Comparison of ENCODE assay signal across 12 cellular contexts in the genomic region with DNA sequence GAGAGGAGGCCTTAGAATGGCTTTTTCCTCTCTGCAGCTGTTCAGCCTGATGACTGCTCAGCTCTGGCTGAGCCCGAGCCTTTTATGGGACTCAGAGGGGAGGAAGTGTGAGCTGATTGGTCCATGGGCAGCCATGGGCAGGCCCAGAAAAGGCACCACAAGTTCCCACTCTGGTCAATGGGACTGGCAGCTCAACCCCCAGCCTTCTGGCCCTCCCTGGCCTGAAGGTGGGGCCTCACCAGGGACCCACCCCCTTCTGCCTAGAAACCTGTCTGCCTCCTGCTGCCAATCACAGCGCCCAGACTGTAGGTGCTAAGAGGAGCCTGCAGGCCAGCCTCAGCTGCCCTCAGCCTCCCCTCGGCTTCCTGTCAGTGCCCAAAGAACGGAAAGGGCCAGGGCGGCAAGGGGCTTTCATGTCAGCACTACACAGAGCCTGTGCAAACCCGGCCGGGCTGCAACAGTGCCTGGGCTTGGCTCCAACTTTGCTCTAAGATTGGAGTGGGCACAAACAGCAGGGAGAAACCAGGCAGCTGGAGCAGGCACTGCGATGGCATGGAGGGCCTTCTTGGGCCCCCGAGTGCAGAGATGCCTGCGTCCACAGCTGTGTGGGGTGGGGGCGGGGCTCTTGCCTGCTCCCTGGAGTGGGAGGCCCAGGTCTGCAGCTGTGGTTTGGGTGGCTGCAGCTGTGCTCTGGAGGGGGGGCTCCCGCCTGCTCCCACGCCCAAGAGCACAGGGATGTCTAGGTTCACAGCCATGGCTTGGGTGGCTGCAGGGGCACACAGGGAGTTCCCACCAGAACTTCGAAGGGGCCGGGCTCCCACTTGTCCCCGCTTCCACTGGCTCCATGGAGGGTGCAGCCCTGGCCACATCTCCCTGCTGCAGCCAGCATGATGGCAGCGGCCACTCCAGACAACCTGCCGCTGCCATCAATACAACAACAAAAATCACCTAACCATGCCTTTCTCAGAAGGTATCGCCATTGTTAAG.
DNase-seq lines count a peak whose midpoint lies in the region; ATAC-seq, FAIRE-seq and TF ChIP-seq lines count a peak whose summit lies in the region.
"Had no signal": no experiment of that assay in that cellular context is flagged by ENCODE, and none has a peak within 500 bp of the region (broad histone marks: within the 10 kb centered on the region; RNA-seq: fewer than 3 reads in every experiment).

No MANE protein-coding gene starts in this region.

- H3K27me3 ChIP-seq in CD4-positive, alpha-beta memory T cell (ENCODE audit: insufficient read depth, low read length) = no peaks in the 10 kb centered on the region
- H3K27me3 ChIP-seq in testis = no peaks in the 10 kb centered on the region
- H3K27me3 ChIP-seq: ovary had no signal

- H3K4me1 Mint-ChIP-seq in CD4-positive, alpha-beta memory T cell = no peaks in the 10 kb centered on the region

- CTCF ChIA-PET in CD4-positive, alpha-beta memory T cell (lab: Charles Lee; ENCODE audit: partially characterized antibody) = interaction anchor here (0.6 kb wide), 1 partner anchor 496 kb away, joined by 5 read pairs; no protein-coding TSS in a partner anchor

- H3K9me3 ChIP-seq in CD4-positive, alpha-beta memory T cell (ENCODE audit: control insufficient read depth in 1 of 2, low read length in 2 of 2) = no peaks in the 10 kb centered on the region
- H3K9me3 ChIP-seq in ES-I3 (ENCODE audit: control insufficient read depth, insufficient read depth, low read length) (no peaks in the 10 kb centered on the region), testis (no peaks in the 10 kb centered on the region)
- H3K9me3 ChIP-seq: ovary had no signal

- no peak for ATAC-seq in HG03097 (IDR thresholded peaks at IDR 0.05; ENCODE audit: low FRiP score, unreplicated experiment)

- in situ Hi-C loops in SK-MEL-5 (cut with HindIII; ENCODE audit: low pct_unique_long_range_greater_than_20kb, low sequenced_read_pairs) = no loop called here

- peaks cover 0 to 2% of the 10 kb centered on the region in 2 donors for H3K27me3 Mint-ChIP-seq in CD4-positive, alpha-beta memory T cell

- TF ChIP-seq POLR2A in testis (IDR thresholded peaks at IDR 0.05) (no peak), H54 (IDR thresholded peaks at IDR 0.05; ENCODE audit: low read depth, low read length) (no peak)

- no peak for TF ChIP-seq CTCF in testis (IDR thresholded peaks at IDR 0.05)

- no peaks in the 10 kb centered on the region for H3K9me3 Mint-ChIP-seq in CD4-positive, alpha-beta memory T cell
- H3K9me3 Mint-ChIP-seq: HFFc6 had no signal

- intact Hi-C loops in CD4-positive, alpha-beta memory T cell (cut with micrococcal nuclease) = no loop called here
- intact Hi-C loops in testis (cut with DNase I; ENCODE audit: low total_unique reads) = no loop called here

- H3K27ac Mint-ChIP-seq in CD4-positive, alpha-beta memory T cell = no peak overlapping the region
- H3K27ac Mint-ChIP-seq: HFFc6 had no signal

- POLR2A ChIA-PET in CD4-positive, alpha-beta memory T cell (lab: Charles Lee; ENCODE audit: partially characterized antibody) = no interaction called here

- no peaks in the 10 kb centered on the region for H3K36me3 ChIP-seq in CD4-positive, alpha-beta memory T cell (ENCODE audit: insufficient read depth, low read length)
- H3K36me3 ChIP-seq in ES-I3 (ENCODE audit: insufficient read depth, low read length) (no peaks in the 10 kb centered on the region), testis (ENCODE audit: low read depth, missing control alignments) (no peaks in the 10 kb centered on the region)
- H3K36me3 ChIP-seq: ovary had no signal

- H3K36me3 Mint-ChIP-seq in CD4-positive, alpha-beta memory T cell = no peaks in the 10 kb centered on the region

- 52 to 58% methylated on average over 2 to 10 of the region's 19 CpGs for WGBS in testis, 2 donors

- H3K4me3 Mint-ChIP-seq in CD4-positive, alpha-beta memory T cell = no peak overlapping the region
- H3K4me3 Mint-ChIP-seq: HFFc6 had no signal

- no peak for FAIRE-seq in H54 (lab: Jason Lieb, UNC)

- no peaks in the 10 kb centered on the region for H3K4me1 ChIP-seq in CD4-positive, alpha-beta memory T cell (ENCODE audit: insufficient read depth, low read length)
- H3K4me1 ChIP-seq in ES-I3 (ENCODE audit: insufficient read depth, low read length) = no peaks in the 10 kb centered on the region
- H3K4me1 ChIP-seq in testis = no peaks in the 10 kb centered on the region

- peak overlapping the region; percentile 29; the same call in 1 of the 2 replicates for H3K9ac ChIP-seq in ES-I3 (ENCODE audit: low read depth, low read length)

- H3K27ac ChIP-seq in CD4-positive, alpha-beta memory T cell (ENCODE audit: low read depth, low read length) = no peak overlapping the region
- no peak overlapping the region for H3K27ac ChIP-seq in testis
- H3K27ac ChIP-seq: ovary had no signal

- no peak overlapping the region for H3K4me3 ChIP-seq in CD4-positive, alpha-beta memory T cell (ENCODE audit: low read length in 2 of 2)
- no peak overlapping the region for H3K4me3 ChIP-seq in testis
- H3K4me3 ChIP-seq: ovary had no signal

- DNase-seq in CD4-positive, alpha-beta memory T cell = peak in 4 of 5 donors; percentile 26 to 40 (median 38)
- DNase-seq in SK-MEL-5 (ENCODE audit: low read depth, low spot score) = peak; percentile 32
- DNase-seq in lung microvascular endothelial cell (ENCODE audit: low read depth in 2 of 2) = peak; percentile 5 to 10
- no peak for DNase-seq in SKM-1 (lab: John Stamatoyannopoulos, UW; ENCODE audit: unreplicated experiment)
- no peak for DNase-seq in testis
- DNase-seq in H54 (ENCODE audit: insufficient read length, low spot score) = no peak
- DNase-seq: DMS79, HFFc6, NCI-H510A treated with DMSO at 0.1 percent for 48 hours had no signal

Comparison
In these comparisons a context has a peak if more than half of its experiments do, and no peak if none do; other contexts are left out.
1. DNase-seq: peak in CD4-positive, alpha-beta memory T cell (4 of 5), SK-MEL-5 (single experiment) and lung microvascular endothelial cell (2 of 2); none in SKM-1 (single experiment), testis (single experiment) and H54 (single experiment).